In genomic region chrX:57592159-57592893, GRCh38 we compare ENCODE assay signal across 8 cellular contexts. TPM values are rescaled to one million over a fixed set of nuclear protein-coding genes. Genes with fewer than 3 reads are reported as not detected.
DNase-seq lines count a peak whose midpoint lies in the region; ATAC-seq and TF ChIP-seq lines count a peak whose summit lies in the region.
"Not testable (repeated sequence)": the region's sequence is repeated elsewhere in the genome, so short reads cannot be mapped to it uniquely, and the experiment has no call there.

No MANE protein-coding gene starts in this region.

- ATAC-seq in HCT116 (peak; percentile 86), heart right ventricle (peak; percentile 78 to 95 (median 89))

- not testable (repeated sequence) for H3K9me3 Mint-ChIP-seq in IgD-negative memory B cell; T-helper 2 cell treated with Interferon-gamma antibody and Interleukin-4, amounts not matched to agents 5 μg/mL and 100 μg/mL, for 36 hours

- not testable (repeated sequence) for BruUV-seq in HCT116 (replicated peaks; lab: Mats Ljungman, UMichigan)

- intact Hi-C loops in HCT116 (cut with micrococcal nuclease), result loop anchor here (5.0 kb wide), 1 partner anchor 315 kb away; no protein-coding TSS in a partner anchor
- intact Hi-C loops in heart right ventricle (cut with DNase I), result loop anchor here in 2 of 10 donors (10.0 kb wide), 1 partner anchor 312 kb away; no protein-coding TSS in a partner anchor

- H3K4me3 Mint-ChIP-seq in IgD-negative memory B cell, result peak overlapping the region; percentile 63 to 89 (median 82)
- H3K4me3 Mint-ChIP-seq in T-helper 2 cell treated with Interferon-gamma antibody and Interleukin-4, amounts not matched to agents 5 μg/mL and 100 μg/mL, for 36 hours, result peak overlapping the region; percentile 61

- H3K4me2 ChIP-seq in HCT116 (ENCODE audit: low read length), result peak overlapping the region; percentile 65

- H3K79me2 ChIP-seq in HCT116 (ENCODE audit: insufficient read depth, low read length), result peaks cover 31% of the 10 kb centered on the region

- H4K20me1 ChIP-seq in HCT116 (ENCODE audit: insufficient read depth), result not testable (repeated sequence)

- H3K9me3 ChIP-seq in HCT116 (ENCODE audit: control insufficient read depth in 1 of 2, insufficient read depth in 1 of 2, low read depth in 1 of 2, low read length in 2 of 2); heart right ventricle; neuron (ENCODE audit: low read length); tibial nerve: not testable (repeated sequence)

- CTCF ChIA-PET in HCT116 (lab: Charles Lee), result not testable (repeated sequence)

- H3K27me3 Mint-ChIP-seq in IgD-negative memory B cell; T-helper 2 cell treated with Interferon-gamma antibody and Interleukin-4, amounts not matched to agents 5 μg/mL and 100 μg/mL, for 36 hours (ENCODE audit: low read depth): not testable (repeated sequence)

- peak overlapping the region; percentile 63 for H3K9ac ChIP-seq in HCT116 (ENCODE audit: low read length)

- TF ChIP-seq RAD21 in HCT116 (IDR thresholded peaks at IDR 0.05; ENCODE audit: low read depth), result not testable (repeated sequence)

- not testable (repeated sequence) for TF ChIP-seq EP300 in tibial nerve (IDR thresholded peaks at IDR 0.05)

- H3K4me1 Mint-ChIP-seq in IgD-negative memory B cell, result peaks cover 9 to 24% (median 24%) of the 10 kb centered on the region in 3 donors
- peaks cover 22% of the 10 kb centered on the region for H3K4me1 Mint-ChIP-seq in T-helper 2 cell treated with Interferon-gamma antibody and Interleukin-4, amounts not matched to agents 5 μg/mL and 100 μg/mL, for 36 hours (ENCODE audit: low read depth)

- 0 to 1% methylated on average over 11 to 67 of the region's 84 CpGs for WGBS in heart right ventricle, 2 donors
- WGBS in tibial nerve, 2 donors, result 0 to 38% methylated on average over 4 to 53 of the region's 84 CpGs

- not testable (repeated sequence) for H3K36me3 Mint-ChIP-seq in IgD-negative memory B cell
- peaks cover 16% of the 10 kb centered on the region for H3K36me3 Mint-ChIP-seq in T-helper 2 cell treated with Interferon-gamma antibody and Interleukin-4, amounts not matched to agents 5 μg/mL and 100 μg/mL, for 36 hours (ENCODE audit: low read depth)

- peak overlapping the region in 2 of 3 donors; percentile 46 to 92 for H3K27ac Mint-ChIP-seq in IgD-negative memory B cell
- H3K27ac Mint-ChIP-seq in T-helper 2 cell treated with Interferon-gamma antibody and Interleukin-4, amounts not matched to agents 5 μg/mL and 100 μg/mL, for 36 hours, result not testable (repeated sequence)

- H2AFZ ChIP-seq in HCT116 (ENCODE audit: low read depth, low read length, poor library complexity, severe bottlenecking), result not testable (repeated sequence)
- peak overlapping the region; percentile 81 for H2AFZ ChIP-seq in neuron (ENCODE audit: low read depth, low read length)

- DNase-seq in GM13976 (ENCODE audit: low spot score) (peak; percentile 12), astrocyte of the hippocampus (ENCODE audit: low read depth, low spot score) (peak; percentile 51), heart right ventricle (peak; percentile 9 to 42)
- DNase-seq in HCT116 (ENCODE audit: low read depth, low spot score); tibial nerve (ENCODE audit: low spot score in 2 of 2): not testable (repeated sequence)
- DNase-seq in T-helper 2 cell treated with Interferon-gamma antibody and Interleukin-4, amounts not matched to agents 5 μg/mL and 100 μg/mL, for 36 hours (ENCODE audit: low spot score), result peak; percentile 44

- H3K27ac ChIP-seq in HCT116 (ENCODE audit: low read depth, low read length), result peak overlapping the region; percentile 67
- H3K27ac ChIP-seq in heart right ventricle, result peak overlapping the region; percentile 86 to 95 (median 92)
- H3K27ac ChIP-seq in tibial nerve, result peak overlapping the region; percentile 86 to 99 (median 94)

- RAD21 ChIA-PET in HCT116 (lab: Charles Lee; ENCODE audit: low non-redundant PET in 1 of 2, low total read pairs in 2 of 2, uncharacterized antibody in 2 of 2, unreplicated experiment in 2 of 2), result not testable (repeated sequence)

- H3K4me1 ChIP-seq in HCT116 (ENCODE audit: control insufficient read depth in 1 of 2, insufficient read depth in 2 of 2, low read length in 2 of 2) (peaks cover 5 to 19% of the 10 kb centered on the region in 2 experiments), heart right ventricle (peaks cover 0 to 43% (median 22%) of the 10 kb centered on the region in 9 donors), neuron (ENCODE audit: insufficient read depth, low read length) (peaks cover 18% of the 10 kb centered on the region), tibial nerve (peaks cover 0 to 36% (median 6%) of the 10 kb centered on the region in 4 donors)

- POLR2A ChIA-PET in HCT116 (lab: Charles Lee), result not testable (repeated sequence)

- TF ChIP-seq POLR2A in HCT116 (IDR thresholded peaks at IDR 0.05; ENCODE audit: borderline replicate concordance, extremely low read depth, insufficient read depth, insufficient read length), result not testable (repeated sequence)
- TF ChIP-seq POLR2A in tibial nerve (IDR thresholded peaks at IDR 0.05), result peak in 1 of 2 donors; percentile 25

- H3K9me2 ChIP-seq in HCT116 (ENCODE audit: insufficient read depth), result not testable (repeated sequence)

- TF ChIP-seq CTCF in GM13976 (IDR thresholded peaks at IDR 0.05; ENCODE audit: borderline replicate concordance, control extremely low read depth, extremely low read depth, insufficient read depth, missing control alignments); HCT116 (IDR thresholded peaks at IDR 0.05 in 2 of 3, conservative IDR thresholded peaks at IDR 0.05 in 1 of 3; ENCODE audit: borderline replicate concordance in 1 of 3, insufficient read depth in 1 of 3, low read depth in 2 of 3, low read length in 2 of 3); heart right ventricle (IDR thresholded peaks at IDR 0.05); tibial nerve (IDR thresholded peaks at IDR 0.05): not testable (repeated sequence)

- peak overlapping the region; percentile 38 to 55 for H3K4me3 ChIP-seq in HCT116 (replicated peaks in 1 of 2; ENCODE audit: low read depth in 1 of 2, low read length in 2 of 2)
- peak overlapping the region in 9 of 10 donors; percentile 46 to 65 (median 62) for H3K4me3 ChIP-seq in heart right ventricle
- peak overlapping the region; percentile 54 for H3K4me3 ChIP-seq in neuron (ENCODE audit: low read length)
- H3K4me3 ChIP-seq in tibial nerve, result peak overlapping the region; percentile 50 to 71 (median 56)

- H3K36me3 ChIP-seq in HCT116 (ENCODE audit: control insufficient read depth in 1 of 2, insufficient read depth in 2 of 2, low read length in 2 of 2); heart right ventricle; neuron (ENCODE audit: insufficient read depth, low read length); tibial nerve: not testable (repeated sequence)

- in situ Hi-C loops in GM13976 (cut with MboI; ENCODE audit: low sequenced_read_pairs, unreplicated experiment), result loop anchor here (25.0 kb wide), 1 partner anchor 320 kb away; the partner anchor contains the start of gene ZXDA

- H3K27me3 ChIP-seq in HCT116 (ENCODE audit: insufficient read depth, low read length); heart right ventricle; neuron (ENCODE audit: insufficient read depth, low read length); tibial nerve: not testable (repeated sequence)

TF ChIP-seq in HCT116, 20 proteins besides CTCF, POLR2A, EP300 and RAD21:
- TF ChIP-seq ZFX (IDR thresholded peaks at IDR 0.05), result peak; percentile 91

RNA-seq across cellular contexts. Expression of gene ZXDB, which starts 0.5 kb away (rescaled TPM):
- total RNA-seq in HCT116 (2021; ENCODE audit: unreplicated experiment), result 7.2 TPM
- polyA plus RNA-seq in HCT116 (2012), result 3.5 and 3.6 TPM in 2 replicates
- 7.9 TPM for polyA plus RNA-seq in IgD-negative memory B cell
- total RNA-seq in heart right ventricle, result 1 to 10 TPM; 4.7 to 7.6 (median 6.4) TPM
- polyA plus RNA-seq in heart right ventricle, result 1 to 10 TPM; 1.6 to 1.8 TPM
- total RNA-seq in tibial nerve, result 10 to 100 TPM in 3 of 4 donors, 1 to 10 TPM in 1; 9.6 to 18.2 (median 15.1) TPM
